Comparison of ENCODE assay signal across 21 cellular contexts in the genomic region with DNA sequence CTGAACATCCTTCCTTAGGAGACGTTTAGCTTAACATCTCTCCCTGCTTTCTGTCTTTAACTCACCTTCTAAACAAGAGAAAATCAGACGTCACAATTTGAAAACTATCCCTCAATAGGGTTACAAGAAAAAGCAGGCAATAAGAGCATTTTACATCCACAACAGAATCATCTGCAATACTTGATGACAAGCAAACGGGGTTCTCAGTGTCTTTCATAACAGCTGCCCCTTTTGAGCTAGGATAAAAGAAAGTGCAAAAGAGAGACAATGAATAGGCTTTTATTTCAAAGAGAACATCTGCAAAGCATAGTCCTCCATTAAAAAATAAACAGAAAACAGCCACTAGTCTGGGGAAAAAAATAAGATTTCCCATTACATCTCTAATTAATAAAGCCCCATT. TPM values are rescaled to one million over a fixed set of nuclear protein-coding genes. Genes with fewer than 3 reads are reported as not detected.
DNase-seq lines count a peak whose midpoint lies in the region; ATAC-seq, FAIRE-seq and TF ChIP-seq lines count a peak whose summit lies in the region.
"Had no signal": no experiment of that assay in that cellular context is flagged by ENCODE, and none has a peak within 500 bp of the region (broad histone marks: within the 10 kb centered on the region; RNA-seq: fewer than 3 reads in every experiment).

No MANE protein-coding gene starts in this region.

- no peaks in the 10 kb centered on the region for H3K9me2 ChIP-seq in Loucy (replicated peaks; ENCODE audit: low read depth, low read length)

- no peak overlapping the region for H2AFZ ChIP-seq in Loucy (ENCODE audit: low read length)
- H2AFZ ChIP-seq: PC-9 had no signal

- peaks cover 97% of the 10 kb centered on the region for H3K79me2 ChIP-seq in Loucy (ENCODE audit: insufficient read depth, low read length)

- H3K4me1 ChIP-seq in Loucy (ENCODE audit: insufficient read depth, low read length, poor library complexity, severe bottlenecking) (peaks cover 60% of the 10 kb centered on the region), SJSA1 (replicated peaks) (no peaks in the 10 kb centered on the region)

- H3K4me3 ChIP-seq in Loucy (ENCODE audit: low read length, poor library complexity, severe bottlenecking), result no peak overlapping the region
- no peak overlapping the region for H3K4me3 ChIP-seq in SJSA1
- H3K4me3 ChIP-seq: PC-9 had no signal

- peak; percentile 24 for FAIRE-seq in frontal cortex (lab: Jason Lieb, UNC)
- FAIRE-seq: H54 had no signal

- peaks cover 60% of the 10 kb centered on the region for H4K20me1 ChIP-seq in Loucy (ENCODE audit: insufficient read depth, low read length, poor library complexity, severe bottlenecking)

- H3K9ac ChIP-seq in Loucy (ENCODE audit: low read depth, low read length, poor library complexity, severe bottlenecking), result peak overlapping the region; percentile 31

- H3K36me3 ChIP-seq in Loucy (ENCODE audit: insufficient read depth, low read length) (peaks cover 67% of the 10 kb centered on the region), SJSA1 (peaks cover 4% of the 10 kb centered on the region; the same call in 1 of the 2 replicates)

- ATAC-seq in GM18868 (IDR thresholded peaks at IDR 0.05; ENCODE audit: unreplicated experiment) (no peak), GM21825 (IDR thresholded peaks at IDR 0.05; ENCODE audit: unreplicated experiment) (no peak)

- H3K4me2 ChIP-seq in Loucy (ENCODE audit: low read depth, low read length, poor library complexity, severe bottlenecking), result peak overlapping the region; percentile 19
- H3K4me2 ChIP-seq: PC-9 had no signal

- TF ChIP-seq CTCF in Loucy (conservative IDR thresholded peaks at IDR 0.05; ENCODE audit: low read length), result no peak

- H3K27ac ChIP-seq in SJSA1, result 0 out of 2 replicates have a peak overlapping the region, but pooled peaks have one; percentile 11
- H3K27ac ChIP-seq: C4-2B, PC-9, RWPE1 had no signal

- H3K27me3 ChIP-seq in Loucy (ENCODE audit: insufficient read depth, low read length, poor library complexity, severe bottlenecking) (no peaks in the 10 kb centered on the region), SJSA1 (replicated peaks) (no peaks in the 10 kb centered on the region)

- peaks cover 4% of the 10 kb centered on the region; the same call in 1 of the 2 replicates for H3F3A ChIP-seq in Loucy (ENCODE audit: low read depth)

- DNase-seq in SJSA1 (ENCODE audit: low read depth in 1 of 2, low spot score in 2 of 2) (no peak), frontal cortex (ENCODE audit: low spot score in 2 of 2) (no peak), pons (ENCODE audit: low spot score) (peak; percentile 91), cerebellar cortex (ENCODE audit: low spot score) (no peak), NCI-H2029 (lab: John Stamatoyannopoulos, UW) (no peak)
- DNase-seq: ACHN, DMS79 treated with DMSO at 0.1 percent for 48 hours, HFFc6, NCI-H1417 treated with DMSO at 0.1 percent for 48 hours, NCI-H187 treated with DMSO at 0.1 percent for 48 hours, NCI-H2171 treated with DMSO at 0.1 percent for 48 hours, NCI-H82, PC-9, SIG-M5 had no signal

- H3K9me3 ChIP-seq in Loucy (ENCODE audit: insufficient read depth, low read depth, low read length), result no peaks in the 10 kb centered on the region
- no peaks in the 10 kb centered on the region for H3K9me3 ChIP-seq in SJSA1 (replicated peaks)

RNA-seq across cellular contexts. Expression of a gene that starts 13.2 kb away (rescaled TPM):
- total RNA-seq in SJSA1 (2014; rRNA removed; shearing (Covaris generic)), result 9.8 and 13.0 TPM in 2 replicates
- total RNA-seq in frontal cortex, result 28.9 TPM
- total RNA-seq: MCF 10A had no signal
